In the genomic region with DNA sequence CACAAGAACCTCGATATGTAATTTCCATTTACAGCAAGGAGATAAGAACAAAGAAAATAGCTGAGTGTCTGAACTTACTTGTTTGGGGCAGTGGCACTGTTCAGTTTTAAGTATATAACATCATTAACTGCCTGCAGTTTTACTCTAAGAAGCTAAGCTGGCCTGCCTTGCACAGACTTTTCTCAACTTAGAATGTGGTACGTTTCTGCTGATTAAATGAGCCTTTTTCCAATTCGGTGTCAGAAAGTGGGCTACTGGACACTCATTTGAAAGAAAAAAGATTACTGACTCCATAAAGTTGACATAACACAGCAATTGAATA, we compare ENCODE assay signal across 8 cellular contexts. TPM values are rescaled to one million over a fixed set of nuclear protein-coding genes. Genes with fewer than 3 reads are reported as not detected.
DNase-seq lines count a peak whose midpoint lies in the region; ATAC-seq, FAIRE-seq and TF ChIP-seq lines count a peak whose summit lies in the region.

No MANE protein-coding gene starts in this region.

- H3K27me3 Mint-ChIP-seq in activated CD8-positive, alpha-beta memory T cell treated with anti-CD3 and anti-CD28 coated beads, Interleukin-2, amount 10 ng/mL, durations not matched to agents 7 days and 5 days, result no peaks in the 10 kb centered on the region

- no peak overlapping the region for H2AFZ ChIP-seq in keratinocyte (ENCODE audit: control insufficient read depth, low read length)

- H3K4me3 Mint-ChIP-seq in activated CD8-positive, alpha-beta memory T cell treated with anti-CD3 and anti-CD28 coated beads, Interleukin-2, amount 10 ng/mL, durations not matched to agents 7 days and 5 days, result peak overlapping the region; percentile 87

- DNase-seq in activated CD8-positive, alpha-beta memory T cell treated with anti-CD3 and anti-CD28 coated beads, Interleukin-2, amount 10 ng/mL, durations not matched to agents 7 days and 5 days, result no peak
- DNase-seq in activated CD8-positive, alpha-beta memory T cell treated with anti-CD3 and anti-CD28 coated beads, Interleukin-2, amount 50 U/mL, for 48 hours, result no peak
- DNase-seq in adipocyte (ENCODE audit: low read depth) (peak; percentile 39), keratinocyte (ENCODE audit: low read depth, low spot score) (no peak), H4 (ENCODE audit: low spot score) (no peak), NCI-H446 (lab: John Stamatoyannopoulos, UW) (no peak)

- H3K9me3 ChIP-seq in adipocyte (ENCODE audit: control insufficient read depth, low read length), result no peaks in the 10 kb centered on the region
- no peaks in the 10 kb centered on the region for H3K9me3 ChIP-seq in keratinocyte (ENCODE audit: control insufficient read depth, low read depth, low read length)

- H3K36me3 Mint-ChIP-seq in activated CD8-positive, alpha-beta memory T cell treated with anti-CD3 and anti-CD28 coated beads, Interleukin-2, amount 10 ng/mL, durations not matched to agents 7 days and 5 days, result peaks cover 21% of the 10 kb centered on the region

- H3K27ac ChIP-seq in keratinocyte (ENCODE audit: control insufficient read depth, insufficient read depth, low read length) (peak overlapping the region; percentile 99), temporal lobe (ENCODE audit: low read depth, low read length) (peak overlapping the region; percentile 100)

- no peak for FAIRE-seq in keratinocyte (lab: Jason Lieb, UNC)

- no peaks in the 10 kb centered on the region for H3K9me1 ChIP-seq in keratinocyte (ENCODE audit: control insufficient read depth, extremely low read depth, insufficient read depth, low read length)

- no peaks in the 10 kb centered on the region for H3K36me3 ChIP-seq in adipocyte (ENCODE audit: control insufficient read depth, insufficient read depth, low read length, severe bottlenecking)
- no peaks in the 10 kb centered on the region for H3K36me3 ChIP-seq in keratinocyte (ENCODE audit: control insufficient read depth in 2 of 2, extremely low read depth in 1 of 2, insufficient read depth in 2 of 2, low read length in 2 of 2)

- TF ChIP-seq CTCF in keratinocyte (optimal IDR thresholded peaks at IDR 0.05 in 1 of 3, IDR thresholded peaks at IDR 0.05 in 1 of 3, conservative IDR thresholded peaks at IDR 0.05 in 1 of 3; ENCODE audit: extremely low read depth in 1 of 3, insufficient read depth in 2 of 3, low read length in 3 of 3), result no peak

- H3K27ac Mint-ChIP-seq in activated CD8-positive, alpha-beta memory T cell treated with anti-CD3 and anti-CD28 coated beads, Interleukin-2, amount 10 ng/mL, durations not matched to agents 7 days and 5 days, result peak overlapping the region; percentile 99

- H3K4me3 ChIP-seq in adipocyte (ENCODE audit: low read length), result peak overlapping the region; percentile 73
- peak overlapping the region; percentile 50 to 71 (median 70) for H3K4me3 ChIP-seq in keratinocyte (ENCODE audit: control insufficient read depth in 2 of 3, extremely low read depth in 1 of 3, insufficient read depth in 2 of 3, low read depth in 1 of 3, low read length in 3 of 3)

- H3K9ac ChIP-seq in adipocyte (ENCODE audit: low read length), result peak overlapping the region; percentile 90
- H3K9ac ChIP-seq in keratinocyte (ENCODE audit: control insufficient read depth, extremely low read depth, insufficient read depth, low read length), result peak overlapping the region; percentile 86

- H4K20me1 ChIP-seq in keratinocyte (ENCODE audit: control insufficient read depth, extremely low read depth, insufficient read depth, low read length), result no peaks in the 10 kb centered on the region

- H3K79me2 ChIP-seq in keratinocyte (ENCODE audit: control insufficient read depth, insufficient read depth, low read length), result peaks cover 72% of the 10 kb centered on the region

- H3K9me3 Mint-ChIP-seq in activated CD8-positive, alpha-beta memory T cell treated with anti-CD3 and anti-CD28 coated beads, Interleukin-2, amount 10 ng/mL, durations not matched to agents 7 days and 5 days (ENCODE audit: low read depth), result no peaks in the 10 kb centered on the region

- H3K4me2 ChIP-seq in keratinocyte (ENCODE audit: control insufficient read depth, extremely low read depth, insufficient read depth, low read depth, low read length), result peak overlapping the region; percentile 84

- H3K4me1 ChIP-seq in adipocyte (ENCODE audit: control insufficient read depth, insufficient read depth, low read length), result peaks cover 99% of the 10 kb centered on the region
- H3K4me1 ChIP-seq in keratinocyte (ENCODE audit: control insufficient read depth, extremely low read depth, insufficient read depth, low read length), result peaks cover 100% of the 10 kb centered on the region

- no peak for ATAC-seq in activated CD8-positive, alpha-beta memory T cell treated with anti-CD3 and anti-CD28 coated beads, Interleukin-2, amount 10 ng/mL, durations not matched to agents 7 days and 5 days
- ATAC-seq in GM19395 (IDR thresholded peaks at IDR 0.05; ENCODE audit: unreplicated experiment), result no peak

- peaks cover 63% of the 10 kb centered on the region for H3K4me1 Mint-ChIP-seq in activated CD8-positive, alpha-beta memory T cell treated with anti-CD3 and anti-CD28 coated beads, Interleukin-2, amount 10 ng/mL, durations not matched to agents 7 days and 5 days

- H3K27me3 ChIP-seq in adipocyte (replicated peaks; ENCODE audit: control insufficient read depth, insufficient read depth, low read length) (no peaks in the 10 kb centered on the region), keratinocyte (ENCODE audit: control insufficient read depth, extremely low read depth, insufficient read depth, low read length) (no peaks in the 10 kb centered on the region)

- dilution Hi-C loops in keratinocyte (cut with MboI; ENCODE audit: extremely low pct_ligation_motif_present, low sequenced_read_pairs), result no loop called here

- CTCF ChIA-PET in activated CD8-positive, alpha-beta memory T cell treated with anti-CD3 and anti-CD28 coated beads, Interleukin-2, amount 10 ng/mL, durations not matched to agents 7 days and 5 days (lab: Charles Lee), result interaction anchor here (1.2 to 15.4 kb wide), 6 partner anchors 9 to 81 kb away, joined by 3 to 165 read pairs (median 3); no protein-coding TSS in a partner anchor

RNA-seq across cellular contexts. Expression of a gene that starts 2.1 kb away (rescaled TPM):
- 10 to 100 TPM; 39.4 to 45.2 TPM for total RNA-seq in activated CD8-positive, alpha-beta memory T cell treated with anti-CD3 and anti-CD28 coated beads, Interleukin-2, amount 10 ng/mL, durations not matched to agents 7 days and 5 days
- 30.0 to 42.6 TPM (median 39.8 TPM) in 3 replicates for polyA plus RNA-seq in keratinocyte
- polyA plus RNA-seq in keratinocyte (2011; ENCODE audit: low read depth), result 49.3 TPM
- polyA plus RNA-seq in keratinocyte (2011; cell fraction: cytosol; rRNA removed), result 21.6 and 26.9 TPM in 2 replicates
- polyA plus RNA-seq in keratinocyte (2011; cell fraction: nucleus; rRNA removed), result 95.0 and 95.8 TPM in 2 replicates
- 34.7 and 37.8 TPM in 2 replicates for polyA plus RNA-seq in keratinocyte (2012; ENCODE audit: low replicate concordance)
- polyA minus RNA-seq in keratinocyte, result 40.3 to 48.9 TPM (median 40.8 TPM) in 3 replicates
- polyA minus RNA-seq in keratinocyte (2011; cell fraction: cytosol; rRNA and poly(A)+ RNA removed), result 21.7 TPM
- polyA minus RNA-seq in keratinocyte (2011; cell fraction: nucleus; rRNA and poly(A)+ RNA removed), result 51.6 and 102 TPM in 2 replicates
- 32.2 TPM for total RNA-seq in temporal lobe
- 9.0 and 11.7 TPM in 2 replicates for total RNA-seq in H4 (2014; rRNA removed; shearing (Covaris generic))
